In the genomic region with DNA sequence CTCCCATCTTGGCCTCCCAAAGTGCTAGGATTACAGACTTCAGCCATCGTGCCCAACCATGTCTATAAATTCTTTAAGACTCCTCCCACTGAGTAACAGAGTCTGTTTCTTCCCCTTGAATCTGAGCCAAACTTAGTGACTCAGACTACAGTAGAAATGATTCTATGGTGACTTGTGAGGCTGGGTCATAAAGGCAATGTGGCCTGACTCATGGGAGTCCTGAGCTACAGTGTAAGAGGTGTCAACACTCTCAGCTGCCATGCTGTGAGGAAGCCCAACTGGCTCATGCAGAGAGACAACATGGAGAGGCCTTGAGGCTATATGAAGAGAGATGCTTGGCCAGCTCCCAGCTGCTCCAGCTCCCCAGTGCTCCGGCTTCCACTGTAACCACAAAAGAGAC, we compare ENCODE assay signal across 11 cellular contexts. TPM values are rescaled to one million over a fixed set of nuclear protein-coding genes. Genes with fewer than 3 reads are reported as not detected.
DNase-seq lines count a peak whose midpoint lies in the region; ATAC-seq lines count a peak whose summit lies in the region.
"Had no signal": no experiment of that assay in that cellular context is flagged by ENCODE, and none has a peak within 500 bp of the region (broad histone marks: within the 10 kb centered on the region; RNA-seq: fewer than 3 reads in every experiment).

No MANE protein-coding gene starts in this region.

- peak; percentile 97 to 98 for ATAC-seq in activated naive CD4-positive, alpha-beta T cell treated with anti-CD3 and anti-CD28 coated beads, Interleukin-2, amount 50 U/mL, for 72 hours
- no peak for ATAC-seq in GM21723 (IDR thresholded peaks at IDR 0.05; ENCODE audit: unreplicated experiment)

- H3K36me3 Mint-ChIP-seq in activated naive CD4-positive, alpha-beta T cell treated with anti-CD3 and anti-CD28 coated beads, Interleukin-2, amount 50 U/mL, for 72 hours = peaks cover 11 to 17% of the 10 kb centered on the region in 2 donors
- H3K36me3 Mint-ChIP-seq in activated T-helper 2 cell treated with anti-CD3 and anti-CD28 coated beads, Interferon-gamma antibody, Interleukin-2, Interleukin-4, amounts not matched to agents 10 μg/mL and 5 μg/mL and 100 μg/mL, durations not matched to agents 14 hours and 24 hours and 36 hours (ENCODE audit: low read depth) = peaks cover 10% of the 10 kb centered on the region

- intact Hi-C loops in activated T-helper 2 cell treated with anti-CD3 and anti-CD28 coated beads, Interferon-gamma antibody, Interleukin-2, Interleukin-4, amounts not matched to agents 10 μg/mL and 5 μg/mL and 100 μg/mL, durations not matched to agents 14 hours and 24 hours and 36 hours (cut with micrococcal nuclease) = no loop called here

- no peak overlapping the region for H3K4me3 Mint-ChIP-seq in activated T-helper 2 cell treated with anti-CD3 and anti-CD28 coated beads, Interferon-gamma antibody, Interleukin-2, Interleukin-4, amounts not matched to agents 10 μg/mL and 5 μg/mL and 100 μg/mL, durations not matched to agents 14 hours and 24 hours and 36 hours (ENCODE audit: low read depth)
- H3K4me3 Mint-ChIP-seq: activated B cell treated with CpG ODN at 0.5 μM for 24 hours, nephron had no signal

- DNase-seq in COLO829 (ENCODE audit: low spot score) (peak; percentile 76), Kasumi-1 (lab: John Stamatoyannopoulos, UW) (peak; percentile 29 to 40), lung microvascular endothelial cell (ENCODE audit: low read depth in 2 of 2) (peak; percentile 33 to 79), UCSD-AML1 (lab: John Stamatoyannopoulos, UW; ENCODE audit: unreplicated experiment) (no peak), NCI-H774 (lab: John Stamatoyannopoulos, UW) (no peak)
- no peak for DNase-seq in activated naive CD4-positive, alpha-beta T cell treated with anti-CD3 and anti-CD28 coated beads, Interleukin-2, amount 50 U/mL, for 72 hours (ENCODE audit: low spot score in 2 of 2)
- no peak for DNase-seq in activated T-helper 2 cell treated with anti-CD3 and anti-CD28 coated beads, Interferon-gamma antibody, Interleukin-2, Interleukin-4, amounts not matched to agents 10 μg/mL and 5 μg/mL and 100 μg/mL, durations not matched to agents 14 hours and 24 hours and 36 hours (ENCODE audit: low spot score)
- DNase-seq: activated B cell treated with CpG ODN at 0.5 μM for 24 hours, NCI-H1694 treated with DMSO at 0.1 percent for 48 hours had no signal

- H3K27ac Mint-ChIP-seq in activated naive CD4-positive, alpha-beta T cell treated with anti-CD3 and anti-CD28 coated beads, Interleukin-2, amount 50 U/mL, for 72 hours = peak overlapping the region; percentile 14 to 48
- H3K27ac Mint-ChIP-seq in activated T-helper 2 cell treated with anti-CD3 and anti-CD28 coated beads, Interferon-gamma antibody, Interleukin-2, Interleukin-4, amounts not matched to agents 10 μg/mL and 5 μg/mL and 100 μg/mL, durations not matched to agents 14 hours and 24 hours and 36 hours = no peak overlapping the region
- H3K27ac Mint-ChIP-seq: activated B cell treated with CpG ODN at 0.5 μM for 24 hours, nephron had no signal

- H3K4me1 Mint-ChIP-seq in activated T-helper 2 cell treated with anti-CD3 and anti-CD28 coated beads, Interferon-gamma antibody, Interleukin-2, Interleukin-4, amounts not matched to agents 10 μg/mL and 5 μg/mL and 100 μg/mL, durations not matched to agents 14 hours and 24 hours and 36 hours (ENCODE audit: low read depth) = peaks cover 6% of the 10 kb centered on the region
- H3K4me1 Mint-ChIP-seq: nephron had no signal

- peaks cover 10% of the 10 kb centered on the region for H3K27me3 Mint-ChIP-seq in activated T-helper 2 cell treated with anti-CD3 and anti-CD28 coated beads, Interferon-gamma antibody, Interleukin-2, Interleukin-4, amounts not matched to agents 10 μg/mL and 5 μg/mL and 100 μg/mL, durations not matched to agents 14 hours and 24 hours and 36 hours (ENCODE audit: low read depth)
- H3K27me3 Mint-ChIP-seq: activated B cell treated with CpG ODN at 0.5 μM for 24 hours had no signal

- H3K9me3 Mint-ChIP-seq in activated naive CD4-positive, alpha-beta T cell treated with anti-CD3 and anti-CD28 coated beads, Interleukin-2, amount 50 U/mL, for 72 hours = peaks cover 6 to 11% of the 10 kb centered on the region in 2 donors
- peaks cover 6% of the 10 kb centered on the region for H3K9me3 Mint-ChIP-seq in activated T-helper 2 cell treated with anti-CD3 and anti-CD28 coated beads, Interferon-gamma antibody, Interleukin-2, Interleukin-4, amounts not matched to agents 10 μg/mL and 5 μg/mL and 100 μg/mL, durations not matched to agents 14 hours and 24 hours and 36 hours
- H3K9me3 Mint-ChIP-seq: nephron had no signal

RNA-seq across cellular contexts. Expression of a gene that starts 5.2 kb away (rescaled TPM):
- total RNA-seq in activated naive CD4-positive, alpha-beta T cell treated with anti-CD3 and anti-CD28 coated beads, Interleukin-2, amount 50 U/mL, for 72 hours = 1 to 10 TPM; 4.2 to 8.5 TPM
- 9.7 and 9.8 TPM in 2 replicates for total RNA-seq in lung microvascular endothelial cell
- total RNA-seq in activated T-helper 2 cell treated with anti-CD3 and anti-CD28 coated beads, Interferon-gamma antibody, Interleukin-2, Interleukin-4, amounts not matched to agents 10 μg/mL and 5 μg/mL and 100 μg/mL, durations not matched to agents 14 hours and 24 hours and 36 hours = 5.9 and 7.1 TPM in 2 replicates

RNA-seq across cellular contexts. Expression of a gene that starts 16.3 kb away (rescaled TPM):
- 10 to 100 TPM in 1 of 2 donors, 1 to 10 TPM in 1; 4.9 to 11.8 TPM for total RNA-seq in activated naive CD4-positive, alpha-beta T cell treated with anti-CD3 and anti-CD28 coated beads, Interleukin-2, amount 50 U/mL, for 72 hours
- 2.2 and 2.8 TPM in 2 replicates for total RNA-seq in lung microvascular endothelial cell
- 14.4 and 15.0 TPM in 2 replicates for total RNA-seq in activated T-helper 2 cell treated with anti-CD3 and anti-CD28 coated beads, Interferon-gamma antibody, Interleukin-2, Interleukin-4, amounts not matched to agents 10 μg/mL and 5 μg/mL and 100 μg/mL, durations not matched to agents 14 hours and 24 hours and 36 hours

RNA-seq across cellular contexts. Expression of a gene that starts 38.9 kb away (rescaled TPM):
- 10 to 100 TPM; 31.3 to 39.4 TPM for total RNA-seq in activated naive CD4-positive, alpha-beta T cell treated with anti-CD3 and anti-CD28 coated beads, Interleukin-2, amount 50 U/mL, for 72 hours
- total RNA-seq in lung microvascular endothelial cell = 26.6 and 36.1 TPM in 2 replicates
- 31.6 and 32.2 TPM in 2 replicates for total RNA-seq in activated T-helper 2 cell treated with anti-CD3 and anti-CD28 coated beads, Interferon-gamma antibody, Interleukin-2, Interleukin-4, amounts not matched to agents 10 μg/mL and 5 μg/mL and 100 μg/mL, durations not matched to agents 14 hours and 24 hours and 36 hours

RNA-seq across cellular contexts. Expression of a gene that starts 44.3 kb away (rescaled TPM):
- 10 to 100 TPM; 15.4 to 17.0 TPM for total RNA-seq in activated naive CD4-positive, alpha-beta T cell treated with anti-CD3 and anti-CD28 coated beads, Interleukin-2, amount 50 U/mL, for 72 hours
- total RNA-seq in lung microvascular endothelial cell = 12.9 and 19.0 TPM in 2 replicates
- total RNA-seq in activated T-helper 2 cell treated with anti-CD3 and anti-CD28 coated beads, Interferon-gamma antibody, Interleukin-2, Interleukin-4, amounts not matched to agents 10 μg/mL and 5 μg/mL and 100 μg/mL, durations not matched to agents 14 hours and 24 hours and 36 hours = 26.9 and 27.6 TPM in 2 replicates

RNA-seq across cellular contexts. Expression of a gene that starts 51.1 kb away (rescaled TPM):
- 10 to 100 TPM; 10.1 to 10.3 TPM for total RNA-seq in activated naive CD4-positive, alpha-beta T cell treated with anti-CD3 and anti-CD28 coated beads, Interleukin-2, amount 50 U/mL, for 72 hours
- 1.4 and 2.4 TPM in 2 replicates for total RNA-seq in lung microvascular endothelial cell
- total RNA-seq in activated T-helper 2 cell treated with anti-CD3 and anti-CD28 coated beads, Interferon-gamma antibody, Interleukin-2, Interleukin-4, amounts not matched to agents 10 μg/mL and 5 μg/mL and 100 μg/mL, durations not matched to agents 14 hours and 24 hours and 36 hours = 7.6 and 9.5 TPM in 2 replicates

Comparison
In these comparisons a context has a peak if more than half of its experiments do, and no peak if none do; other contexts are left out.
1. DNase-seq: peak in COLO829 (single experiment), Kasumi-1 (2 of 2) and lung microvascular endothelial cell (2 of 2); none in activated naive CD4-positive, alpha-beta T cell treated with anti-CD3 and anti-CD28 coated beads, Interleukin-2, amount 50 U/mL, for 72 hours (0 of 2), UCSD-AML1 (single experiment), NCI-H774 (single experiment) and activated T-helper 2 cell treated with anti-CD3 and anti-CD28 coated beads, Interferon-gamma antibody, Interleukin-2, Interleukin-4, amounts not matched to agents 10 μg/mL and 5 μg/mL and 100 μg/mL, durations not matched to agents 14 hours and 24 hours and 36 hours (single experiment).